ENCODE assay signal across 25 cellular contexts in the genomic region with DNA sequence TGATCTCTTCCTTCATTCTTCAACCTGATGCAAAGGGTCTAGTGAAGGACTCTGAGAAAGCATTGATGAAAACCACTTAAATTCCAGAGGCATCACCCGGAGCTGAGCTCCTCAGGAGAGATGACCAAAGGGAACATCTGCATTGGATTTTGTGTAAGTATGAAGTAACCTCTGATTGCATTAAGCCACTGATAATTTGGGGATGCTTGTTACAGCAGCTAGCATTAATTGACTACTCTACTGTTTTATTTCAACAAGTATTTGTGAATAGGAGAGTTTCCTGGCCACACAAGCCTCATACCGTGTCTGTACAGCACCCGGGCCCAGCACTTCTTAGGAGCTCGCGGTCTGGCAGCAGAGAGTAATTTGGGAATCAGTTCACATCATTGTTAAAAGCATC.
DNase-seq lines count a peak whose midpoint lies in the region; ATAC-seq, FAIRE-seq and TF ChIP-seq lines count a peak whose summit lies in the region.
"Had no signal": no experiment of that assay in that cellular context is flagged by ENCODE, and none has a peak within 500 bp of the region (broad histone marks: within the 10 kb centered on the region; RNA-seq: fewer than 3 reads in every experiment).

No MANE protein-coding gene starts in this region.

- H3K4me2 ChIP-seq in BLaER1 = peak overlapping the region; percentile 53
- peak overlapping the region; percentile 28 to 72 (median 53) for H3K4me2 ChIP-seq in BLaER1 treated with 17β-estradiol and CSF1 and Interleukin-3, amounts not matched to agents 10 nM and 100 nM
- no peak overlapping the region for H3K4me2 ChIP-seq in K562 (ENCODE audit: insufficient read depth, low read length)

- no peak for TF ChIP-seq CTCF in K562 (IDR thresholded peaks at IDR 0.05 in 2 of 3, conservative IDR thresholded peaks at IDR 0.05 in 1 of 3; ENCODE audit: insufficient read depth in 2 of 3, low read depth in 1 of 3, low read length in 3 of 3)
- no peak for TF ChIP-seq CTCF in endodermal cell (conservative IDR thresholded peaks at IDR 0.05)
- no peak for TF ChIP-seq CTCF in testis (IDR thresholded peaks at IDR 0.05)

- no peak overlapping the region for H2AFZ ChIP-seq in K562 (ENCODE audit: low read depth, low read length)

- H4K20me1 ChIP-seq in BLaER1 (no peaks in the 10 kb centered on the region), K562 (replicated peaks; ENCODE audit: control insufficient read depth, insufficient read depth, low read length) (no peaks in the 10 kb centered on the region)
- no peaks in the 10 kb centered on the region for H4K20me1 ChIP-seq in BLaER1 treated with 17β-estradiol and CSF1 and Interleukin-3, amounts not matched to agents 10 nM and 100 nM

- no TSS peak for BruUV-seq in K562 (replicated peaks; lab: Mats Ljungman, UMichigan)

- DNase-seq in K562 (ENCODE audit: extremely low read depth in 1 of 4, low spot score in 3 of 4) (no peak), endodermal cell (no peak), testis (no peak)
- DNase-seq: 8988T; ACHN; BE2C; C1 segment of cervical spinal cord; CD4-positive, alpha-beta memory T cell; CD4-positive, CD25-positive, alpha-beta regulatory T cell; CD8-positive, alpha-beta memory T cell; COR-L47; DMS 273 treated with DMSO at 0.1 percent for 48 hours; DMS153; DMS53; DMS79; EL; GDM1 had no signal

- H3K4me3 ChIP-seq in BLaER1 (no peak overlapping the region), K562 (no peak overlapping the region), endodermal cell (ENCODE audit: low read length) (no peak overlapping the region), testis (no peak overlapping the region)
- no peak overlapping the region for H3K4me3 ChIP-seq in BLaER1 treated with 17β-estradiol and CSF1 and Interleukin-3, amounts not matched to agents 10 nM and 100 nM
- H3K4me3 ChIP-seq: GM12878 had no signal

- CTCF ChIA-PET in K562 (lab: Yijun Ruan, JAX; ENCODE audit: low intra/inter-chr PET ratio) = no interaction called here

- TF ChIP-seq RAD21 in K562 (CRISPR knock-in tag; conservative IDR thresholded peaks at IDR 0.05 in 1 of 2, IDR thresholded peaks at IDR 0.05 in 1 of 2) = no peak

- no peak for TF ChIP-seq EP300 in K562 (IDR thresholded peaks at IDR 0.05; ENCODE audit: low read length)

- no peak for ATAC-seq in K562
- no peak for ATAC-seq in HG03432 (IDR thresholded peaks at IDR 0.05; ENCODE audit: unreplicated experiment)

- intact Hi-C loops in K562 (cut with micrococcal nuclease) (no loop called here), testis (cut with DNase I; ENCODE audit: low total_unique reads) (no loop called here)

- H3K79me2 ChIP-seq in K562 (ENCODE audit: control insufficient read depth, insufficient read depth, low read length) = no peaks in the 10 kb centered on the region

- H3K4me1 Mint-ChIP-seq in endodermal cell = peaks cover 9% of the 10 kb centered on the region
- H3K4me1 Mint-ChIP-seq: CD14-positive monocyte had no signal

- H3K4me1 ChIP-seq in BLaER1 (peaks cover 30% of the 10 kb centered on the region), K562 (replicated peaks in 1 of 2; ENCODE audit: control insufficient read depth in 2 of 2, insufficient read depth in 2 of 2, low read length in 2 of 2) (peaks cover 7 to 9% of the 10 kb centered on the region in 2 experiments), endodermal cell (ENCODE audit: control insufficient read depth, insufficient read depth, low read length) (no peaks in the 10 kb centered on the region), testis (no peaks in the 10 kb centered on the region)
- H3K4me1 ChIP-seq in BLaER1 treated with 17β-estradiol and CSF1 and Interleukin-3, amounts not matched to agents 10 nM and 100 nM = peaks cover 21 to 43% (median 32%) of the 10 kb centered on the region in 10 experiments; a peak in 19 of 20 replicates
- H3K4me1 ChIP-seq: BE2C had no signal

- no peaks in the 10 kb centered on the region for H3K36me3 ChIP-seq in BLaER1
- no peaks in the 10 kb centered on the region for H3K36me3 ChIP-seq in BLaER1 treated with 17β-estradiol and CSF1 and Interleukin-3, amounts not matched to agents 10 nM and 100 nM
- no peaks in the 10 kb centered on the region for H3K36me3 ChIP-seq in K562 (ENCODE audit: control insufficient read depth, insufficient read depth, low read length)
- no peaks in the 10 kb centered on the region for H3K36me3 ChIP-seq in endodermal cell (ENCODE audit: control insufficient read depth, insufficient read depth, low read length)
- no peaks in the 10 kb centered on the region for H3K36me3 ChIP-seq in testis (ENCODE audit: low read depth, missing control alignments)
- H3K36me3 ChIP-seq: BE2C had no signal

- in situ Hi-C loops in K562 (cut with MboI) = no loop called here

- peaks cover 10% of the 10 kb centered on the region for H3K36me3 Mint-ChIP-seq in endodermal cell (ENCODE audit: low read depth)
- H3K36me3 Mint-ChIP-seq: CD14-positive monocyte; CD4-positive, alpha-beta memory T cell; CD8-positive, alpha-beta memory T cell had no signal

- POLR2A ChIA-PET in K562 (lab: Yijun Ruan, JAX) = no interaction called here

- H3K27me3 Mint-ChIP-seq in endodermal cell (ENCODE audit: insufficient read depth) = peaks cover 15% of the 10 kb centered on the region

- H3K4me3 Mint-ChIP-seq in endodermal cell = no peak overlapping the region
- H3K4me3 Mint-ChIP-seq: CD14-positive monocyte; CD4-positive, alpha-beta memory T cell; CD4-positive, CD25-positive, alpha-beta regulatory T cell; CD8-positive, alpha-beta memory T cell had no signal

- no peaks in the 10 kb centered on the region for H3K9me1 ChIP-seq in K562 (ENCODE audit: control insufficient read depth, insufficient read depth, low read length)

- H3K9me3 Mint-ChIP-seq in endodermal cell = peaks cover 5% of the 10 kb centered on the region
- H3K9me3 Mint-ChIP-seq: CD8-positive, alpha-beta memory T cell had no signal

- no peak overlapping the region for H3K27ac Mint-ChIP-seq in endodermal cell
- H3K27ac Mint-ChIP-seq: CD14-positive monocyte; CD4-positive, alpha-beta memory T cell; CD4-positive, CD25-positive, alpha-beta regulatory T cell; CD8-positive, alpha-beta memory T cell had no signal

- H3K27ac ChIP-seq in BLaER1 = no peak overlapping the region
- H3K27ac ChIP-seq in BLaER1 treated with 17β-estradiol and CSF1 and Interleukin-3, amounts not matched to agents 10 nM and 100 nM = no peak overlapping the region
- no peak overlapping the region for H3K27ac ChIP-seq in K562 (ENCODE audit: extremely low read depth, low read depth, low read length)
- H3K27ac ChIP-seq in endodermal cell (ENCODE audit: low read depth, low read length) = no peak overlapping the region
- no peak overlapping the region for H3K27ac ChIP-seq in testis

- no peak for TF ChIP-seq POLR2A in K562 (conservative IDR thresholded peaks at IDR 0.05)
- TF ChIP-seq POLR2A in testis (IDR thresholded peaks at IDR 0.05) = no peak

- WGBS in K562 (ENCODE audit: insufficient coverage, low coverage, missing lambda C conversion rate) = 51% methylated on average over 5 of the region's 5 CpGs
- WGBS in endodermal cell (ENCODE audit: insufficient coverage in 1 of 2, insufficient read length in 1 of 2), 2 experiments = 97 to 100% methylated on average over 3 to 5 of the region's 5 CpGs
- 80 to 92% methylated on average over 5 of the region's 5 CpGs for WGBS in testis, 2 donors

- no peak overlapping the region for H3K9ac ChIP-seq in BLaER1
- no peak overlapping the region for H3K9ac ChIP-seq in BLaER1 treated with 17β-estradiol and CSF1 and Interleukin-3, amounts not matched to agents 10 nM and 100 nM
- H3K9ac ChIP-seq in K562 (ENCODE audit: insufficient read depth in 1 of 2, low read depth in 2 of 2, low read length in 2 of 2) = no peak overlapping the region
- H3K9ac ChIP-seq in endodermal cell (ENCODE audit: extremely low read depth, low read length, poor library complexity, severe bottlenecking) = no peak overlapping the region

- no peak for FAIRE-seq in K562 (lab: Jason Lieb, UNC)
- FAIRE-seq: A204.1, GM12878, GM12892, GM18507 had no signal

- no peaks in the 10 kb centered on the region for H3K9me3 ChIP-seq in BLaER1
- no peaks in the 10 kb centered on the region for H3K9me3 ChIP-seq in BLaER1 treated with 17β-estradiol and CSF1 and Interleukin-3, amounts not matched to agents 10 nM and 100 nM (replicated peaks in 1 of 11)
- no peaks in the 10 kb centered on the region for H3K9me3 ChIP-seq in K562 (replicated peaks; ENCODE audit: control insufficient read depth, insufficient read depth, low read depth, low read length)
- no peaks in the 10 kb centered on the region for H3K9me3 ChIP-seq in endodermal cell (ENCODE audit: control insufficient read depth, low read length)
- H3K9me3 ChIP-seq in testis = no peaks in the 10 kb centered on the region
- H3K9me3 ChIP-seq: BE2C had no signal

- H3K27me3 ChIP-seq in BLaER1 = no peaks in the 10 kb centered on the region
- H3K27me3 ChIP-seq in BLaER1 treated with 17β-estradiol and CSF1 and Interleukin-3, amounts not matched to agents 10 nM and 100 nM = no peaks in the 10 kb centered on the region
- H3K27me3 ChIP-seq in K562 (ENCODE audit: control insufficient read depth in 2 of 2, insufficient read depth in 2 of 2, low read length in 2 of 2) = no peaks in the 10 kb centered on the region
- no peaks in the 10 kb centered on the region for H3K27me3 ChIP-seq in endodermal cell (ENCODE audit: control insufficient read depth, insufficient read depth, low read length, poor library complexity, severe bottlenecking)
- no peaks in the 10 kb centered on the region for H3K27me3 ChIP-seq in testis
- H3K27me3 ChIP-seq: BE2C had no signal

TF ChIP-seq in K562, 482 proteins besides CTCF, POLR2A, EP300 and RAD21 (continues in another document):
- TF ChIP-seq, protein P1, sequence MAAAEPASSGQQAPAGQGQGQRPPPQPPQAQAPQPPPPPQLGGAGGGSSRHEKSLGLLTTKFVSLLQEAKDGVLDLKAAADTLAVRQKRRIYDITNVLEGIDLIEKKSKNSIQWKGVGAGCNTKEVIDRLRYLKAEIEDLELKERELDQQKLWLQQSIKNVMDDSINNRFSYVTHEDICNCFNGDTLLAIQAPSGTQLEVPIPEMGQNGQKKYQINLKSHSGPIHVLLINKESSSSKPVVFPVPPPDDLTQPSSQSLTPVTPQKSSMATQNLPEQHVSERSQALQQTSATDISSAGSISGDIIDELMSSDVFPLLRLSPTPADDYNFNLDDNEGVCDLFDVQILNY (CRISPR knock-in tag; IDR thresholded peaks at IDR 0.05) = no peak
- TF ChIP-seq ZKSCAN8 (CRISPR knock-in tag; IDR thresholded peaks at IDR 0.05) (no peak), ZNF12 (CRISPR knock-in tag; IDR thresholded peaks at IDR 0.05) (peak; percentile 98)
